18 cellular contexts compared by ENCODE assay signal in genomic region chr6:53892707-53893106, GRCh38.
A peak's percentile ranks its signal among the peaks of the same experiment; 100 is the strongest.
DNase-seq lines count a peak whose midpoint lies in the region; ATAC-seq and TF ChIP-seq lines count a peak whose summit lies in the region.
"Had no signal": no experiment of that assay in that cellular context is flagged by ENCODE, and none has a peak within 500 bp of the region (broad histone marks: within the 10 kb centered on the region; RNA-seq: fewer than 3 reads in every experiment).

No MANE protein-coding gene starts in this region.

- H3K9me3 ChIP-seq in heart left ventricle: no peaks in the 10 kb centered on the region
- H3K9me3 ChIP-seq: esophagus muscularis mucosa, ovary, upper lobe of right lung had no signal

- no peak for TF ChIP-seq CTCF in heart left ventricle (IDR thresholded peaks at IDR 0.05)

- H3K4me1 Mint-ChIP-seq in activated naive CD4-positive, alpha-beta T cell treated with anti-CD3 and anti-CD28 coated beads for 36 hours (ENCODE audit: low read depth): peaks cover 6% of the 10 kb centered on the region

- ATAC-seq in activated naive CD4-positive, alpha-beta T cell treated with anti-CD3 and anti-CD28 coated beads, Interleukin-2, amount 50 U/mL, for 72 hours: peak; percentile 48 to 60
- peak; percentile 42 for ATAC-seq in GM21786 (IDR thresholded peaks at IDR 0.05; ENCODE audit: unreplicated experiment)
- ATAC-seq in HG03196 (IDR thresholded peaks at IDR 0.05; ENCODE audit: unreplicated experiment): peak; percentile 71
- ATAC-seq in heart left ventricle: no peak
- ATAC-seq: upper lobe of right lung had no signal

- no peak for DNase-seq in activated naive CD4-positive, alpha-beta T cell treated with anti-CD3 and anti-CD28 coated beads, Interleukin-2, amount 50 U/mL, for 72 hours (ENCODE audit: low spot score in 2 of 2)
- DNase-seq in activated naive CD4-positive, alpha-beta T cell treated with anti-CD3 and anti-CD28 coated beads for 36 hours: no peak
- DNase-seq in heart left ventricle (no peak), NCI-H2227 (lab: John Stamatoyannopoulos, UW; ENCODE audit: unreplicated experiment) (no peak), retina (no peak), NCI-H2171 treated with DMSO at 0.1 percent for 48 hours (lab: John Stamatoyannopoulos, UW) (no peak)
- DNase-seq: ACHN; activated CD4-positive, alpha-beta T cell treated with anti-CD3 and anti-CD28 coated beads, Interleukin-2, amount 50 U/mL, for 4 hours; activated naive CD8-positive, alpha-beta T cell treated with anti-CD3 and anti-CD28 coated beads, Interleukin-2, amount 10 ng/mL, durations not matched to agents 7 days and 5 days; DMS153; KBM-7; ovary; PC-9; stimulated activated CD4-positive, alpha-beta T cell treated with anti-CD3 and anti-CD28 coated beads, Interleukin-15, amount 100 ng/mL, for 24 hours; upper lobe of right lung had no signal

- no peaks in the 10 kb centered on the region for H3K27me3 Mint-ChIP-seq in activated naive CD4-positive, alpha-beta T cell treated with anti-CD3 and anti-CD28 coated beads for 36 hours (ENCODE audit: low read depth)
- H3K27me3 Mint-ChIP-seq: activated naive CD8-positive, alpha-beta T cell treated with anti-CD3 and anti-CD28 coated beads, Interleukin-2, amount 10 ng/mL, durations not matched to agents 7 days and 5 days had no signal

- no peaks in the 10 kb centered on the region for H3K9me3 Mint-ChIP-seq in activated naive CD4-positive, alpha-beta T cell treated with anti-CD3 and anti-CD28 coated beads, Interleukin-2, amount 50 U/mL, for 72 hours
- H3K9me3 Mint-ChIP-seq in activated naive CD4-positive, alpha-beta T cell treated with anti-CD3 and anti-CD28 coated beads for 36 hours: no peaks in the 10 kb centered on the region
- H3K9me3 Mint-ChIP-seq: activated naive CD8-positive, alpha-beta T cell treated with anti-CD3 and anti-CD28 coated beads, Interleukin-2, amount 10 ng/mL, durations not matched to agents 7 days and 5 days had no signal

- no peak for TF ChIP-seq POLR2A in heart left ventricle (IDR thresholded peaks at IDR 0.05)

- no peak overlapping the region for H3K27ac Mint-ChIP-seq in activated naive CD4-positive, alpha-beta T cell treated with anti-CD3 and anti-CD28 coated beads, Interleukin-2, amount 50 U/mL, for 72 hours
- H3K27ac Mint-ChIP-seq in activated naive CD4-positive, alpha-beta T cell treated with anti-CD3 and anti-CD28 coated beads for 36 hours: no peak overlapping the region
- H3K27ac Mint-ChIP-seq: activated naive CD8-positive, alpha-beta T cell treated with anti-CD3 and anti-CD28 coated beads, Interleukin-2, amount 10 ng/mL, durations not matched to agents 7 days and 5 days had no signal

- no peak overlapping the region for H3K4me3 ChIP-seq in heart left ventricle
- H3K4me3 ChIP-seq: esophagus muscularis mucosa, ovary, PC-9, upper lobe of right lung had no signal

- no peaks in the 10 kb centered on the region for H3K36me3 Mint-ChIP-seq in activated naive CD4-positive, alpha-beta T cell treated with anti-CD3 and anti-CD28 coated beads, Interleukin-2, amount 50 U/mL, for 72 hours
- H3K36me3 Mint-ChIP-seq in activated naive CD4-positive, alpha-beta T cell treated with anti-CD3 and anti-CD28 coated beads for 36 hours (ENCODE audit: low read depth): peaks cover 2% of the 10 kb centered on the region

- peaks cover 0 to 8% (median 0%) of the 10 kb centered on the region in 12 donors for H3K4me1 ChIP-seq in heart left ventricle
- H3K4me1 ChIP-seq: upper lobe of right lung had no signal

- CTCF ChIA-PET in activated naive CD4-positive, alpha-beta T cell treated with anti-CD3 and anti-CD28 coated beads for 36 hours (lab: Charles Lee): no interaction called here

- H3K27me3 ChIP-seq in heart left ventricle: no peaks in the 10 kb centered on the region
- H3K27me3 ChIP-seq: esophagus muscularis mucosa, ovary, upper lobe of right lung had no signal

- H3K27ac ChIP-seq in heart left ventricle: no peak overlapping the region
- H3K27ac ChIP-seq: esophagus muscularis mucosa, ovary, PC-9, upper lobe of right lung had no signal

- 91 to 95% (median 93%) methylated on average over 1 of the region's 1 CpG for WGBS in heart left ventricle, 4 donors

- H3K4me3 Mint-ChIP-seq in activated naive CD4-positive, alpha-beta T cell treated with anti-CD3 and anti-CD28 coated beads for 36 hours: no peak overlapping the region
- H3K4me3 Mint-ChIP-seq: activated naive CD8-positive, alpha-beta T cell treated with anti-CD3 and anti-CD28 coated beads, Interleukin-2, amount 10 ng/mL, durations not matched to agents 7 days and 5 days had no signal

- H3K36me3 ChIP-seq in heart left ventricle: peaks cover 0 to 6% (median 0%) of the 10 kb centered on the region in 9 donors
- H3K36me3 ChIP-seq: ovary, upper lobe of right lung had no signal

- intact Hi-C loops in activated naive CD4-positive, alpha-beta T cell treated with anti-CD3 and anti-CD28 coated beads for 36 hours (cut with micrococcal nuclease): no loop called here
- intact Hi-C loops in heart left ventricle (cut with DNase I): no loop called here

Comparison
In these comparisons a context has a peak if more than half of its experiments do, and no peak if none do; other contexts are left out.
1. ATAC-seq: peak in activated naive CD4-positive, alpha-beta T cell treated with anti-CD3 and anti-CD28 coated beads, Interleukin-2, amount 50 U/mL, for 72 hours (2 of 2), GM21786 (single experiment) and HG03196 (single experiment); none in heart left ventricle (0 of 4).